In genomic region chr19:3710265-3710812, GRCh38 we compare ENCODE assay signal across 10 cellular contexts. TPM values are rescaled to one million over a fixed set of nuclear protein-coding genes. Genes with fewer than 3 reads are reported as not detected.
A peak's percentile ranks its signal among the peaks of the same experiment; 100 is the strongest.
DNase-seq lines count a peak whose midpoint lies in the region; ATAC-seq and TF ChIP-seq lines count a peak whose summit lies in the region.
"Had no signal": no experiment of that assay in that cellular context is flagged by ENCODE, and none has a peak within 500 bp of the region (broad histone marks: within the 10 kb centered on the region; RNA-seq: fewer than 3 reads in every experiment).

No MANE protein-coding gene starts in this region.

- H2BK5ac ChIP-seq in mesenchymal stem cell (ENCODE audit: low read depth, low read length, poor library complexity, severe bottlenecking), result no peak overlapping the region

- no peak overlapping the region for H2BK12ac ChIP-seq in mesenchymal stem cell (ENCODE audit: low read length in 2 of 2)

- WGBS in body of pancreas, 2 donors, result 13 to 14% methylated on average over 18 to 20 of the region's 20 CpGs
- 65% methylated on average over 20 of the region's 20 CpGs for WGBS in mesenchymal stem cell

- no peaks in the 10 kb centered on the region for H3K36me3 ChIP-seq in CD4-positive, CD25-positive, alpha-beta regulatory T cell (ENCODE audit: control insufficient read depth, insufficient read depth, low read length)
- H3K36me3 ChIP-seq in body of pancreas (replicated peaks in 1 of 2; ENCODE audit: insufficient read depth in 1 of 2, low read depth in 2 of 2) (no peaks in the 10 kb centered on the region), mesenchymal stem cell (ENCODE audit: control insufficient read depth in 1 of 2, insufficient read depth in 2 of 2, low read depth in 1 of 2, low read length in 2 of 2) (no peaks in the 10 kb centered on the region), Karpas-422 (ENCODE audit: insufficient read depth, low read length) (no peaks in the 10 kb centered on the region), neural progenitor cell (no peaks in the 10 kb centered on the region)

- no peak overlapping the region for H2BK120ac ChIP-seq in mesenchymal stem cell (ENCODE audit: low read depth, low read length)

- H3K27me3 ChIP-seq in CD4-positive, CD25-positive, alpha-beta regulatory T cell (ENCODE audit: control insufficient read depth, insufficient read depth, low read length), result no peaks in the 10 kb centered on the region
- H3K27me3 ChIP-seq in body of pancreas (no peaks in the 10 kb centered on the region), mesenchymal stem cell (ENCODE audit: control insufficient read depth in 1 of 2, insufficient read depth in 1 of 2, low read length in 2 of 2) (peaks cover 18 to 41% of the 10 kb centered on the region in 2 experiments), Karpas-422 (ENCODE audit: low read length) (no peaks in the 10 kb centered on the region), neural progenitor cell (no peaks in the 10 kb centered on the region)

- no peak overlapping the region for H3K23ac ChIP-seq in mesenchymal stem cell (ENCODE audit: low read length in 2 of 2)

- no peak overlapping the region for H2AK5ac ChIP-seq in mesenchymal stem cell (ENCODE audit: low read length, severe bottlenecking)

- H3K9me2 ChIP-seq in Karpas-422 (replicated peaks; ENCODE audit: insufficient read depth, low read length), result no peaks in the 10 kb centered on the region

- H3K4me2 ChIP-seq in mesenchymal stem cell (ENCODE audit: low read length, poor library complexity, severe bottlenecking), result peak overlapping the region; percentile 30
- H3K4me2 ChIP-seq in Karpas-422 (ENCODE audit: low read depth, low read length, poor library complexity, severe bottlenecking), result no peak overlapping the region
- no peak overlapping the region for H3K4me2 ChIP-seq in neural progenitor cell

- H3K9me3 Mint-ChIP-seq in CD4-positive, CD25-positive, alpha-beta regulatory T cell, result no peaks in the 10 kb centered on the region
- H3K9me3 Mint-ChIP-seq in neural progenitor cell, result no peaks in the 10 kb centered on the region
- H3K9me3 Mint-ChIP-seq: central memory CD8-positive, alpha-beta T cell had no signal

- no peak overlapping the region for H4K91ac ChIP-seq in mesenchymal stem cell (ENCODE audit: low read length)

- H3K4me3 Mint-ChIP-seq in CD4-positive, CD25-positive, alpha-beta regulatory T cell, result no peak overlapping the region
- H3K4me3 Mint-ChIP-seq in neural progenitor cell, result no peak overlapping the region
- H3K4me3 Mint-ChIP-seq: central memory CD8-positive, alpha-beta T cell had no signal

- peaks cover 3% of the 10 kb centered on the region for H3K4me1 ChIP-seq in CD4-positive, CD25-positive, alpha-beta regulatory T cell (ENCODE audit: control insufficient read depth, insufficient read depth, low read length, poor library complexity, severe bottlenecking)
- peaks cover 42% of the 10 kb centered on the region for H3K4me1 ChIP-seq in body of pancreas
- H3K4me1 ChIP-seq in mesenchymal stem cell (ENCODE audit: control insufficient read depth, insufficient read depth, low read depth, low read length), result peaks cover 12% of the 10 kb centered on the region
- H3K4me1 ChIP-seq in Karpas-422 (ENCODE audit: low read length), result no peaks in the 10 kb centered on the region
- H3K4me1 ChIP-seq in neural progenitor cell, result peaks cover 9% of the 10 kb centered on the region

- no peak overlapping the region for H3K27ac Mint-ChIP-seq in CD4-positive, CD25-positive, alpha-beta regulatory T cell
- H3K27ac Mint-ChIP-seq in neural progenitor cell, result no peak overlapping the region

- intact Hi-C loops in body of pancreas (cut with DNase I), result no loop called here

- H3K79me2 ChIP-seq in Karpas-422 (ENCODE audit: low read length) (no peaks in the 10 kb centered on the region), neural progenitor cell (ENCODE audit: low read depth) (no peaks in the 10 kb centered on the region)

- no peak overlapping the region for H4K8ac ChIP-seq in mesenchymal stem cell (ENCODE audit: low read length)

- H2BK15ac ChIP-seq in mesenchymal stem cell (ENCODE audit: low read depth, poor library complexity, severe bottlenecking), result no peak overlapping the region

- H3K79me1 ChIP-seq in mesenchymal stem cell (replicated peaks; ENCODE audit: low read length, poor library complexity, severe bottlenecking), result no peaks in the 10 kb centered on the region

- H2AFZ ChIP-seq in mesenchymal stem cell (ENCODE audit: low read depth, low read length), result no peak overlapping the region
- H2AFZ ChIP-seq in Karpas-422 (ENCODE audit: low read length), result no peak overlapping the region
- H2AFZ ChIP-seq in neural progenitor cell (replicated peaks), result no peak overlapping the region

- no peak overlapping the region for H3K4ac ChIP-seq in mesenchymal stem cell (ENCODE audit: low read depth in 1 of 2, low read length in 2 of 2)

- peaks cover 0 to 13% (median 3%) of the 10 kb centered on the region in 4 donors for H3K4me1 Mint-ChIP-seq in CD4-positive, CD25-positive, alpha-beta regulatory T cell
- H3K4me1 Mint-ChIP-seq in neural progenitor cell, result peaks cover 6% of the 10 kb centered on the region

- peak; percentile 6 to 27 for ATAC-seq in CD4-positive, CD25-positive, alpha-beta regulatory T cell (ENCODE audit: low read depth in 2 of 2)
- ATAC-seq in body of pancreas (peak; percentile 88), HG03469 (IDR thresholded peaks at IDR 0.05; ENCODE audit: unreplicated experiment) (no peak)

- no peak overlapping the region for H3K27ac ChIP-seq in CD4-positive, CD25-positive, alpha-beta regulatory T cell (ENCODE audit: insufficient read depth, low read length, poor library complexity, severe bottlenecking)
- peak overlapping the region; percentile 6 to 90 (median 54) for H3K27ac ChIP-seq in body of pancreas
- H3K27ac ChIP-seq in mesenchymal stem cell (ENCODE audit: low read length, poor library complexity, severe bottlenecking), result no peak overlapping the region
- no peak overlapping the region for H3K27ac ChIP-seq in Karpas-422 (ENCODE audit: low read length)
- H3K27ac ChIP-seq in neural progenitor cell, result no peak overlapping the region

- H3K18ac ChIP-seq in mesenchymal stem cell (ENCODE audit: low read depth in 1 of 2, low read length in 2 of 2), result no peak overlapping the region

- H3F3A ChIP-seq in neural progenitor cell (ENCODE audit: low read depth), result peaks cover 3% of the 10 kb centered on the region

- H3K9ac ChIP-seq in mesenchymal stem cell (ENCODE audit: low read length), result no peak overlapping the region
- no peak overlapping the region for H3K9ac ChIP-seq in Karpas-422 (ENCODE audit: low read length)
- H3K9ac ChIP-seq in neural progenitor cell, result no peak overlapping the region

- H3K14ac ChIP-seq in mesenchymal stem cell (ENCODE audit: low read length in 2 of 2), result no peak overlapping the region

- H3K9me3 ChIP-seq in CD4-positive, CD25-positive, alpha-beta regulatory T cell (ENCODE audit: control insufficient read depth in 2 of 2, low read length in 2 of 2), result no peaks in the 10 kb centered on the region
- H3K9me3 ChIP-seq in body of pancreas (no peaks in the 10 kb centered on the region), mesenchymal stem cell (ENCODE audit: control insufficient read depth, low read length) (no peaks in the 10 kb centered on the region), Karpas-422 (ENCODE audit: low read length) (no peaks in the 10 kb centered on the region), neural progenitor cell (ENCODE audit: low read depth) (no peaks in the 10 kb centered on the region)

- no peaks in the 10 kb centered on the region for H3K36me3 Mint-ChIP-seq in CD4-positive, CD25-positive, alpha-beta regulatory T cell
- H3K36me3 Mint-ChIP-seq in neural progenitor cell, result no peaks in the 10 kb centered on the region

- H4K20me1 ChIP-seq in Karpas-422 (ENCODE audit: insufficient read depth, low read depth, low read length) (no peaks in the 10 kb centered on the region), neural progenitor cell (ENCODE audit: low read depth) (no peaks in the 10 kb centered on the region)

- DNase-seq in CD4-positive, CD25-positive, alpha-beta regulatory T cell, result no peak
- DNase-seq in NCI-H2029 (lab: John Stamatoyannopoulos, UW), result peak; percentile 98
- DNase-seq in body of pancreas, result peak; percentile 93 to 98 (median 97)
- DNase-seq in mesenchymal stem cell, result peak; percentile 40
- DNase-seq in activated CD4-positive, alpha-beta T cell treated with anti-CD3 and anti-CD28 coated beads for 48 hours, result no peak
- DNase-seq in Karpas-422, result no peak
- DNase-seq in neural progenitor cell (ENCODE audit: low spot score), result no peak
- DNase-seq: NCI-H1694 had no signal

- peaks cover 19% of the 10 kb centered on the region for H3K27me3 Mint-ChIP-seq in CD4-positive, CD25-positive, alpha-beta regulatory T cell
- peaks cover 5% of the 10 kb centered on the region for H3K27me3 Mint-ChIP-seq in neural progenitor cell (ENCODE audit: insufficient read depth, low read depth)
- H3K27me3 Mint-ChIP-seq: central memory CD8-positive, alpha-beta T cell had no signal

- no peak for TF ChIP-seq POLR2A in body of pancreas (IDR thresholded peaks at IDR 0.05)

- no peak overlapping the region for H3K4me3 ChIP-seq in CD4-positive, CD25-positive, alpha-beta regulatory T cell (ENCODE audit: low read depth, low read length)
- no peak overlapping the region for H3K4me3 ChIP-seq in body of pancreas
- H3K4me3 ChIP-seq in mesenchymal stem cell (ENCODE audit: insufficient read depth in 1 of 2, low read depth in 1 of 2, low read length in 2 of 2), result no peak overlapping the region
- H3K4me3 ChIP-seq in Karpas-422 (ENCODE audit: low read length), result no peak overlapping the region
- no peak overlapping the region for H3K4me3 ChIP-seq in neural progenitor cell

- peak in 3 of 7 experiments; percentile 14 to 28 (median 19) for TF ChIP-seq CTCF in body of pancreas (IDR thresholded peaks at IDR 0.05)
- no peak for TF ChIP-seq CTCF in neural progenitor cell (IDR thresholded peaks at IDR 0.05)

RNA-seq across cellular contexts. Expression of gene TJP3, which starts 2.2 kb away (rescaled TPM):
- 20.6 TPM for total RNA-seq in CD4-positive, CD25-positive, alpha-beta regulatory T cell
- polyA plus RNA-seq in CD4-positive, CD25-positive, alpha-beta regulatory T cell, result 10 to 100 TPM; 22.9 to 34.4 (median 29.9) TPM
- total RNA-seq in body of pancreas (10 to 100 TPM; 15.8 to 21.4 TPM), neural progenitor cell (ENCODE audit: low replicate concordance) (14.7 and 32.5 TPM in 2 replicates)
- not detected for polyA plus RNA-seq in mesenchymal stem cell (2013, experiment 1 of 2)
- not detected for polyA plus RNA-seq in mesenchymal stem cell (2013, experiment 2 of 2)
- total RNA-seq in Karpas-422 (2014; rRNA removed; shearing (Covaris generic); ENCODE audit: low replicate concordance), result not detected in 2 replicates

RNA-seq across cellular contexts. Expression of gene PIP5K1C, which starts 10.1 kb away (rescaled TPM):
- total RNA-seq in CD4-positive, CD25-positive, alpha-beta regulatory T cell, result 28.1 TPM
- 1 to 10 TPM; 3.8 to 5.7 (median 4.2) TPM for polyA plus RNA-seq in CD4-positive, CD25-positive, alpha-beta regulatory T cell
- total RNA-seq in body of pancreas (10 to 100 TPM; 16.6 to 30.7 TPM), neural progenitor cell (ENCODE audit: low replicate concordance) (8.6 and 26.6 TPM in 2 replicates)
- 52.2 TPM for polyA plus RNA-seq in mesenchymal stem cell (2013, experiment 1 of 2)
- 51.8 TPM for polyA plus RNA-seq in mesenchymal stem cell (2013, experiment 2 of 2)
- total RNA-seq in Karpas-422 (2014; rRNA removed; shearing (Covaris generic); ENCODE audit: low replicate concordance), result 4.2 and 4.4 TPM in 2 replicates

RNA-seq across cellular contexts. Expression of gene APBA3, which starts 51.2 kb away (rescaled TPM):
- 81.0 TPM for total RNA-seq in CD4-positive, CD25-positive, alpha-beta regulatory T cell
- 10 to 100 TPM; 35.0 to 50.2 (median 44.2) TPM for polyA plus RNA-seq in CD4-positive, CD25-positive, alpha-beta regulatory T cell
- total RNA-seq in body of pancreas (10 to 100 TPM; 20.0 to 35.6 TPM), neural progenitor cell (ENCODE audit: low replicate concordance) (17.3 and 41.1 TPM in 2 replicates)
- polyA plus RNA-seq in mesenchymal stem cell (2013, experiment 1 of 2), result 12.8 TPM
- 13.3 TPM for polyA plus RNA-seq in mesenchymal stem cell (2013, experiment 2 of 2)
- 14.7 and 55.0 TPM in 2 replicates for total RNA-seq in Karpas-422 (2014; rRNA removed; shearing (Covaris generic); ENCODE audit: low replicate concordance)

RNA-seq across cellular contexts. Expression of gene MRPL54, which starts 52.1 kb away (rescaled TPM):
- total RNA-seq in CD4-positive, CD25-positive, alpha-beta regulatory T cell, result 98.0 TPM
- polyA plus RNA-seq in CD4-positive, CD25-positive, alpha-beta regulatory T cell, result 100 to 1,000 TPM; 143 to 208 (median 177) TPM
- total RNA-seq in body of pancreas (10 to 100 TPM; 78.9 to 86.0 TPM), neural progenitor cell (ENCODE audit: low replicate concordance) (15.1 and 21.4 TPM in 2 replicates)
- 54.1 TPM for polyA plus RNA-seq in mesenchymal stem cell (2013, experiment 1 of 2)
- polyA plus RNA-seq in mesenchymal stem cell (2013, experiment 2 of 2), result 56.4 TPM
- total RNA-seq in Karpas-422 (2014; rRNA removed; shearing (Covaris generic); ENCODE audit: low replicate concordance), result 44.2 and 76.7 TPM in 2 replicates

Comparison
In these comparisons a context has a peak if more than half of its experiments do, and no peak if none do; other contexts are left out.
1. DNase-seq: peak in NCI-H2029 (single experiment), body of pancreas (4 of 4) and mesenchymal stem cell (single experiment); none in CD4-positive, CD25-positive, alpha-beta regulatory T cell (0 of 3), activated CD4-positive, alpha-beta T cell treated with anti-CD3 and anti-CD28 coated beads for 48 hours (single experiment), Karpas-422 (single experiment) and neural progenitor cell (single experiment).
2. H3K27ac ChIP-seq: peak in body of pancreas (4 of 4); none in CD4-positive, CD25-positive, alpha-beta regulatory T cell (single experiment), mesenchymal stem cell (single experiment), Karpas-422 (single experiment) and neural progenitor cell (single experiment).
3. RNA of gene TJP3, which starts 2.2 kb away (total RNA-seq): 15.8 to 21.4 TPM in body of pancreas, 20.6 TPM in CD4-positive, CD25-positive, alpha-beta regulatory T cell (single experiment) and 14.7 to 32.5 TPM in neural progenitor cell; not detected in Karpas-422; every median in the first group is over 10 times any median in the second.